Comparison of ENCODE assay signal across 10 cellular contexts in genomic region chr15:66768984-66769383, GRCh38.
"Had no signal": no experiment of that assay in that cellular context is flagged by ENCODE, and none has a peak within 500 bp of the region (broad histone marks: within the 10 kb centered on the region; RNA-seq: fewer than 3 reads in every experiment).

No MANE protein-coding gene starts in this region.

- H3K27me3 ChIP-seq: adrenal gland, suprapubic skin had no signal

- ATAC-seq: activated naive CD4-positive, alpha-beta T cell treated with anti-CD3 and anti-CD28 coated beads, Interleukin-2, amount 50 U/mL, for 72 hours; effector memory CD8-positive, alpha-beta T cell; stimulated activated naive CD8-positive, alpha-beta T cell treated with anti-CD3 and anti-CD28 coated beads, Interleukin-15, Interleukin-2, amounts not matched to agents 100 U/mL and 50 U/mL, for 24 hours had no signal

- H3K4me3 ChIP-seq: adrenal gland, suprapubic skin had no signal

- H3K36me3 ChIP-seq: adrenal gland, suprapubic skin had no signal

- DNase-seq: activated B cell treated with CpG ODN at 0.5 μM for 24 hours; activated CD4-positive, alpha-beta memory T cell treated with anti-CD3 and anti-CD28 coated beads for 36 hours; activated CD4-positive, alpha-beta T cell treated with anti-CD3 and anti-CD28 coated beads for 4 hours; activated gamma-delta T cell treated with Interleukin-2 at 50 U/mL for 16 hours; activated T-cell treated with anti-CD3 and anti-CD28 coated beads for 4 hours; adrenal gland; effector memory CD8-positive, alpha-beta T cell; stimulated activated naive CD8-positive, alpha-beta T cell treated with anti-CD3 and anti-CD28 coated beads, Interleukin-15, Interleukin-2, amounts not matched to agents 100 U/mL and 50 U/mL, for 24 hours had no signal

- H3K9me3 ChIP-seq: adrenal gland, suprapubic skin had no signal

- H3K27ac ChIP-seq: adrenal gland, suprapubic skin had no signal
